Comparison of ENCODE assay signal across 11 cellular contexts in the genomic region with DNA sequence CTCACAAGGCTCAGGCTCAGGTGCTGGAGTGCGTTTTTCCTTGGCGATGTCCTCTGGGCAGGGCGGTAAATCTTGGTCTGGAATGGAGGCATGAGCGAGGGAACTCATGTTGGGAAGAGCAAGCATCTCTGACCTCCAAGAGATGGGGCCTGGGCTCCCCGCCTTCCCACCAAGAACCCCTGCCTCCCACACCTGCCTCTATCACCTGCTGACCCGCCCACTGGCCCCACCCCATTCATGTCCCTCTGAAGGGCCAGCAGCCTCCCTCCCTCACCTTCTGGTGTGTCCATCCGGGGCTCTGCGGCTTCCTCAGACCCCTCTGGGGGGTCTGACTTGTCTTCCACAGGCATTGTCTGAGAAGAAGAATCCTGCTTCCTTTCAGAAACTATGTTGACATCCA. TPM values are rescaled to one million over a fixed set of nuclear protein-coding genes. Genes with fewer than 3 reads are reported as not detected.
"Had no signal": no experiment of that assay in that cellular context is flagged by ENCODE, and none has a peak within 500 bp of the region (broad histone marks: within the 10 kb centered on the region; RNA-seq: fewer than 3 reads in every experiment).

No MANE protein-coding gene starts in this region.

- H3K4me3 Mint-ChIP-seq: GM23338, H9, HFFc6 had no signal

- H3K4me3 ChIP-seq: GM23248, GM23338, HAP-1 had no signal

- H3K4me1 ChIP-seq: HAP-1 had no signal

- FAIRE-seq: H1, H54 had no signal

- H3K4me2 ChIP-seq: GM23338 had no signal

- H2AFZ ChIP-seq: GM23248, GM23338 had no signal

- H3K9me3 ChIP-seq: HAP-1 had no signal

- ATAC-seq: GM23338, HCT116 had no signal

- H3K27ac Mint-ChIP-seq: GM23338, H9, HFFc6 had no signal

- DNase-seq: GM23248, GOT3, H7, H9, HCEC 1CT, HFFc6 had no signal

- H3K27ac ChIP-seq: GM23248 had no signal

- H3K4me1 Mint-ChIP-seq: GM23338 had no signal

- H3K9ac ChIP-seq: GM23248 had no signal

- H3K9me3 Mint-ChIP-seq: GM23338, HFFc6 had no signal

RNA-seq across cellular contexts. Expression of a gene that starts 31.2 kb away (rescaled TPM):
- total RNA-seq: GM23248, GM23338, H7, H9, HFFc6 had no signal
- polyA plus RNA-seq: GM23248 had no signal
